15 cellular contexts compared by ENCODE assay signal in the genomic region with DNA sequence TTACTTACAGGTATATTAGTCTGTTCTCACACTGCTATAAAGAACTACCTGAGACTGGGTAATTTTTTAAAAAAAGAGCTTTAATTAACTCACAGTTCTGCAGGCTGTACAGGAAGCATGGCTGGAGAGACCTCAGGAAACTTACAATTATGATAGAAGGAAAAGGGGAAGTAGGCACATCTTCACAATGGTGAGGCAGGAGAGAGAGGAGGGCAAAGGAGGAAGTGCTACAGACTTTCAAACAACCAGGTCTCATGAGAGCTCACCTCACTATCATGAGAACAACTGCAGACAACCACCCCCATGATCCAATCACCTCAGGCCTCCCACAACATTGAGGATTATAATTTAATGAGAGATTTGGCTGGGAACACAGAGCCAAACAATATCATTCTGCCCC.
"Had no signal": no experiment of that assay in that cellular context is flagged by ENCODE, and none has a peak within 500 bp of the region (broad histone marks: within the 10 kb centered on the region; RNA-seq: fewer than 3 reads in every experiment).

No MANE protein-coding gene starts in this region.

- H3K27ac ChIP-seq: colonic mucosa, esophagus squamous epithelium, hepatocyte, left lung, thyroid gland had no signal

- H3K36me3 ChIP-seq: colonic mucosa, esophagus squamous epithelium, left lung, thyroid gland had no signal

- H3K4me2 ChIP-seq: hepatocyte had no signal

- DNase-seq: activated CD4-positive, alpha-beta T cell treated with anti-CD3 and anti-CD28 coated beads, Interleukin-2, amount 10 ng/mL, durations not matched to agents 7 days and 5 days; activated CD8-positive, alpha-beta memory T cell treated with anti-CD3 and anti-CD28 coated beads for 24 hours; activated naive CD8-positive, alpha-beta T cell treated with anti-CD3 and anti-CD28 coated beads for 36 hours; amygdala; central memory CD4-positive, alpha-beta T cell; colonic mucosa; esophagus squamous epithelium; kidney; left lung; mammary epithelial cell; naive thymus-derived CD4-positive, alpha-beta T cell; stimulated activated CD4-positive, alpha-beta T cell treated with anti-CD3 and anti-CD28 coated beads, Interleukin-12 subunit alpha, Interleukin-12 subunit beta, amount 100 ng/mL, for 4 hours; thyroid gland had no signal

- H3K27me3 ChIP-seq: colonic mucosa, esophagus squamous epithelium, hepatocyte, left lung, thyroid gland had no signal

- H3K79me2 ChIP-seq: hepatocyte had no signal

- H3K9me3 ChIP-seq: colonic mucosa, esophagus squamous epithelium, mucosa of descending colon, thyroid gland had no signal

- H3K4me3 ChIP-seq: colonic mucosa, esophagus squamous epithelium, hepatocyte, left lung, mucosa of descending colon, thyroid gland had no signal

- H2AFZ ChIP-seq: hepatocyte had no signal

- H3K4me1 ChIP-seq: colonic mucosa, esophagus squamous epithelium, left lung, thyroid gland had no signal
